In genomic region chr7:127654404-127655392, GRCh38 we compare ENCODE assay signal across 8 cellular contexts. TPM values are rescaled to one million over a fixed set of nuclear protein-coding genes. Genes with fewer than 3 reads are reported as not detected.
DNase-seq lines count a peak whose midpoint lies in the region; ATAC-seq and TF ChIP-seq lines count a peak whose summit lies in the region.

No MANE protein-coding gene starts in this region.

- H3K4me3 ChIP-seq in colonic mucosa = no peak overlapping the region

- no peaks in the 10 kb centered on the region for H3K27me3 ChIP-seq in colonic mucosa

- no peaks in the 10 kb centered on the region for H3K36me3 ChIP-seq in colonic mucosa

- H3K9me3 ChIP-seq in colonic mucosa = no peaks in the 10 kb centered on the region

- peaks cover 50% of the 10 kb centered on the region for H3K36me3 Mint-ChIP-seq in activated CD4-positive, alpha-beta memory T cell treated with anti-CD3 and anti-CD28 coated beads, Interleukin-2, amount 10 ng/mL, durations not matched to agents 7 days and 5 days (ENCODE audit: low read depth)

- no peaks in the 10 kb centered on the region for H3K27me3 Mint-ChIP-seq in activated CD4-positive, alpha-beta memory T cell treated with anti-CD3 and anti-CD28 coated beads, Interleukin-2, amount 10 ng/mL, durations not matched to agents 7 days and 5 days

- no peak overlapping the region for H3K9ac ChIP-seq in colonic mucosa (ENCODE audit: low read depth in 2 of 2, low read length in 2 of 2)

- in situ Hi-C loops in Caki2 (cut with HindIII; ENCODE audit: low pct_unique_long_range_greater_than_20kb, low sequenced_read_pairs) = no loop called here

- H3K9me3 Mint-ChIP-seq in activated CD4-positive, alpha-beta memory T cell treated with anti-CD3 and anti-CD28 coated beads, Interleukin-2, amount 10 ng/mL, durations not matched to agents 7 days and 5 days = no peaks in the 10 kb centered on the region

- TF ChIP-seq CTCF in colonic mucosa (IDR thresholded peaks at IDR 0.05) = no peak

- POLR2A ChIA-PET in activated CD4-positive, alpha-beta memory T cell treated with anti-CD3 and anti-CD28 coated beads, Interleukin-2, amount 10 ng/mL, durations not matched to agents 7 days and 5 days (lab: Charles Lee) = interaction anchor here (1.2 to 1.4 kb wide), 3 partner anchors 24 to 70 kb away, joined by 3 to 4 read pairs (median 3); partner anchors contain the start of genes ARF5 and GCC1

- CTCF ChIA-PET in activated CD4-positive, alpha-beta memory T cell treated with anti-CD3 and anti-CD28 coated beads, Interleukin-2, amount 10 ng/mL, durations not matched to agents 7 days and 5 days (lab: Charles Lee) = interaction anchor here (0.8 to 1.5 kb wide), 3 partner anchors 23 to 307 kb away, joined by 3 read pairs; no protein-coding TSS in a partner anchor

- H3K4me1 ChIP-seq in colonic mucosa = no peaks in the 10 kb centered on the region

- H3K27ac ChIP-seq in colonic mucosa = no peak overlapping the region

- peaks cover 51% of the 10 kb centered on the region for H3K4me1 Mint-ChIP-seq in activated CD4-positive, alpha-beta memory T cell treated with anti-CD3 and anti-CD28 coated beads, Interleukin-2, amount 10 ng/mL, durations not matched to agents 7 days and 5 days

- H3K4me3 Mint-ChIP-seq in activated CD4-positive, alpha-beta memory T cell treated with anti-CD3 and anti-CD28 coated beads, Interleukin-2, amount 10 ng/mL, durations not matched to agents 7 days and 5 days = peak overlapping the region; percentile 98

- peak; percentile 13 for ATAC-seq in HG03354 (IDR thresholded peaks at IDR 0.05; ENCODE audit: poor library complexity, severe bottlenecking, unreplicated experiment)
- no peak for ATAC-seq in GM18511 (IDR thresholded peaks at IDR 0.05; ENCODE audit: unreplicated experiment)
- ATAC-seq in GM18870 (IDR thresholded peaks at IDR 0.05; ENCODE audit: unreplicated experiment) = no peak

- peak; percentile 7 for DNase-seq in Caki2 (ENCODE audit: low read depth)
- DNase-seq in activated CD4-positive, alpha-beta memory T cell treated with anti-CD3 and anti-CD28 coated beads, Interleukin-2, amount 10 ng/mL, durations not matched to agents 7 days and 5 days = no peak
- DNase-seq in iris pigment epithelial cell (ENCODE audit: low read depth) = peak; percentile 62
- DNase-seq in colonic mucosa = no peak
- no peak for DNase-seq in NCI-H146 (lab: John Stamatoyannopoulos, UW)

- intact Hi-C loops in colonic mucosa (cut with DNase I) = loop anchor here (5.0 kb wide), 1 partner anchor 62 kb away; the partner anchor contains the start of gene FSCN3

- peak overlapping the region; percentile 27 for H3K27ac Mint-ChIP-seq in activated CD4-positive, alpha-beta memory T cell treated with anti-CD3 and anti-CD28 coated beads, Interleukin-2, amount 10 ng/mL, durations not matched to agents 7 days and 5 days

RNA-seq across cellular contexts. Expression of gene SND1, which starts 2.7 kb away (rescaled TPM):
- total RNA-seq in Caki2 (2014; rRNA removed; shearing (Covaris generic); ENCODE audit: low replicate concordance) = 70.6 and 106 TPM in 2 replicates
- total RNA-seq in activated CD4-positive, alpha-beta memory T cell treated with anti-CD3 and anti-CD28 coated beads, Interleukin-2, amount 10 ng/mL, durations not matched to agents 7 days and 5 days = 100 to 1,000 TPM; 171 to 175 TPM
- 100 to 1,000 TPM; 134 to 163 TPM for total RNA-seq in colonic mucosa

RNA-seq across cellular contexts. Expression of gene PAX4, which starts 36.8 kb away (rescaled TPM):
- not detected in 2 replicates for total RNA-seq in Caki2 (2014; rRNA removed; shearing (Covaris generic); ENCODE audit: low replicate concordance)
- total RNA-seq in activated CD4-positive, alpha-beta memory T cell treated with anti-CD3 and anti-CD28 coated beads, Interleukin-2, amount 10 ng/mL, durations not matched to agents 7 days and 5 days = not detected
- under 1 TPM; 0.67 to 0.88 TPM for total RNA-seq in colonic mucosa

Comparison
In these comparisons a context has a peak if more than half of its experiments do, and no peak if none do; other contexts are left out.
1. DNase-seq: peak in Caki2 (single experiment) and iris pigment epithelial cell (single experiment); none in activated CD4-positive, alpha-beta memory T cell treated with anti-CD3 and anti-CD28 coated beads, Interleukin-2, amount 10 ng/mL, durations not matched to agents 7 days and 5 days (single experiment), colonic mucosa (single experiment) and NCI-H146 (single experiment).